Comparison of ENCODE assay signal across 23 cellular contexts in the genomic region with DNA sequence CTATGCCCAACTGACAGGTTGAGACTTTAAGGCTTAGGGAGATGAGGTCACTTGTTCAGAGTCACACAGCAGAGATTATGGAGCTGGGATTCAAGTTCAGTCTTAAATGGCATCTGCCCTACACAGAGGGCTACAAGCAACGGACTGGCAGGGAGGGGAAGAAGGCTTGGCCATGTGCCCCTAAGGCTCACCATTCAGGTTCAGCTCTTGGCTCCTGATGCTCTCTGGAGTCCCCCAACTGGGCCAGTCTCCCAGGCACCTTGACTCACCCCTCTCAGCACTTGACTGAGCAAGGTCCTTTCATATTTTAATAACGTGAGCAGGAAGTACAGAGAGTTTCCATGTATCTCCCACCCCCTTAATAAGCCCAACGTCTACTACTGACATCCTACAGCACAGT.
"Had no signal": no experiment of that assay in that cellular context is flagged by ENCODE, and none has a peak within 500 bp of the region (broad histone marks: within the 10 kb centered on the region; RNA-seq: fewer than 3 reads in every experiment).

No MANE protein-coding gene starts in this region.

- H3K9me3 Mint-ChIP-seq: dendritic cell treated with granulocyte-macrophage colony-stimulating factor and Interleukin-4, amounts not matched to agents 40 ng/mL and 50 ng/mL, for 4 days; endodermal cell had no signal

- DNase-seq: colonic mucosa; cortex of kidney; dermis blood vessel endothelial cell; dorsolateral prefrontal cortex; effector CD4-positive, alpha-beta T cell; effector CD8-positive, alpha-beta T cell; effector memory CD4-positive, alpha-beta T cell; endodermal cell; erythroblast; esophagus squamous epithelium; foreskin fibroblast; foreskin keratinocyte; foreskin melanocyte; gastrocnemius medialis; glutamatergic neuron; heart left ventricle; heart right ventricle; hippocampal formation had no signal

- ATAC-seq: foreskin keratinocyte, gastrocnemius medialis, gastroesophageal sphincter, heart left ventricle, heart right ventricle had no signal

- H3K4me3 Mint-ChIP-seq: dendritic cell treated with granulocyte-macrophage colony-stimulating factor and Interleukin-4, amounts not matched to agents 40 ng/mL and 50 ng/mL, for 4 days; endodermal cell had no signal

- FAIRE-seq: colon, endometrium, endothelial cell of umbilical vein had no signal

- H3K4me1 Mint-ChIP-seq: endodermal cell had no signal

- H3K27me3 Mint-ChIP-seq: dendritic cell treated with granulocyte-macrophage colony-stimulating factor and Interleukin-4, amounts not matched to agents 40 ng/mL and 50 ng/mL, for 4 days had no signal

- H3K27ac Mint-ChIP-seq: dendritic cell treated with granulocyte-macrophage colony-stimulating factor and Interleukin-4, amounts not matched to agents 40 ng/mL and 50 ng/mL, for 4 days; endodermal cell had no signal
